ENCODE assay signal across 12 cellular contexts in the genomic region with DNA sequence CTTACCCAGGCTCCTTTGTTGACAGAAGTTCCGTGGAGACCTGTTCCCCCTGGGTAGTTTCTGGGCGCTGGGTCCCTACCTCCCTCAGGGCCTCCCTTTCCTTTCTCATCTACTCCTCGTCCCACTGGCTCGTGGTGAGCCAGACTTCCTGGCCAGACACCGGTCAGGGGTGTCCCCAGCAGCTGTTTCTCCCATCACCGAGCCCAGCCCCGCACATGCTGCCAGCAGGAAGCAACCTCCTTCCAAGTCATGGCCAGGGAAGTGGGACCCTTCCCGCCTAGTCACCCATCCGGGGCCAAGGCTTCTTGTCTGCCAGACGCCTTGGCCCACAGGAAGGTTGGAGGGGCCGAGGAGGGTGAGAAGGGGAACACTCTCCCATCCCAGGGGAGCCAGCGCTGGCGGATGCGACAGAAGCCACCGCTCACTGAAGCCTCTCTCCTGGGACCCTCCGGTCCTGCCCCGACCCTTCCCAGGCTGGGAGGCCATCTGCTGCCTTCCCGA. TPM values are rescaled to one million over a fixed set of nuclear protein-coding genes. Genes with fewer than 3 reads are reported as not detected.
DNase-seq lines count a peak whose midpoint lies in the region; ATAC-seq and TF ChIP-seq lines count a peak whose summit lies in the region.
"Had no signal": no experiment of that assay in that cellular context is flagged by ENCODE, and none has a peak within 500 bp of the region (broad histone marks: within the 10 kb centered on the region; RNA-seq: fewer than 3 reads in every experiment).

No MANE protein-coding gene starts in this region.

- peaks cover 69% of the 10 kb centered on the region for H4K20me1 ChIP-seq in PC-9 (ENCODE audit: insufficient read depth)

- no peaks in the 10 kb centered on the region for H3F3A ChIP-seq in PC-9 (ENCODE audit: insufficient read depth, low read depth)

- no peaks in the 10 kb centered on the region for H3K27me3 ChIP-seq in body of pancreas
- no peaks in the 10 kb centered on the region for H3K27me3 ChIP-seq in PC-9 (ENCODE audit: insufficient read depth, low read depth)

- peaks cover 88% of the 10 kb centered on the region for H3K79me2 ChIP-seq in PC-9 (ENCODE audit: low read depth)

- WGBS in body of pancreas, 2 donors: 41% methylated on average over 18 of the region's 18 CpGs; no CpG with 5 or more reads in 1 of the 2 donors

- ATAC-seq in body of pancreas (no peak), HG02678 (IDR thresholded peaks at IDR 0.05; ENCODE audit: unreplicated experiment) (no peak)

- intact Hi-C loops in body of pancreas (cut with DNase I): no loop called here
- intact Hi-C loops in PC-9 (cut with micrococcal nuclease; ENCODE audit: unreplicated experiment): no loop called here

- no peaks in the 10 kb centered on the region for H3K36me3 ChIP-seq in body of pancreas (replicated peaks in 1 of 2; ENCODE audit: insufficient read depth in 1 of 2, low read depth in 2 of 2)
- H3K36me3 ChIP-seq in PC-9 (ENCODE audit: low read depth): no peaks in the 10 kb centered on the region

- H3K4me1 ChIP-seq in body of pancreas: peaks cover 87% of the 10 kb centered on the region
- H3K4me1 ChIP-seq in PC-9 (replicated peaks; ENCODE audit: insufficient read depth): peaks cover 12% of the 10 kb centered on the region

- POLR2A ChIA-PET in PC-9 (lab: Charles Lee; ENCODE audit: unreplicated experiment): interaction anchor here (0.6 kb wide), 1 partner anchor 46 kb away, joined by 6 read pairs; no protein-coding TSS in a partner anchor

- H3K27ac ChIP-seq in body of pancreas: peak overlapping the region in 3 of 4 donors; percentile 45 to 87 (median 80)
- peak overlapping the region; percentile 17 for H3K27ac ChIP-seq in substantia nigra (ENCODE audit: low read depth, low read length, poor library complexity, severe bottlenecking)
- no peak overlapping the region for H3K27ac ChIP-seq in PC-9

- no peak for TF ChIP-seq CTCF in body of pancreas (IDR thresholded peaks at IDR 0.05)
- TF ChIP-seq CTCF in PC-9 (conservative IDR thresholded peaks at IDR 0.05): no peak

- H3K4me3 ChIP-seq in body of pancreas: no peak overlapping the region
- H3K4me3 ChIP-seq in PC-9: no peak overlapping the region

- H2AFZ ChIP-seq in PC-9: no peak overlapping the region

- H3K4me2 ChIP-seq in PC-9: no peak overlapping the region

- CTCF ChIA-PET in PC-9 (lab: Charles Lee): no interaction called here

- DNase-seq in LHCN-M2 (ENCODE audit: low read depth): peak; percentile 26
- peak in 2 of 4 donors; percentile 21 to 30 for DNase-seq in body of pancreas
- DNase-seq in left kidney (ENCODE audit: low read depth, low spot score): peak; percentile 22
- peak in 1 of 49 donors; percentile 49 for DNase-seq in substantia nigra (lab: John Stamatoyannopoulos, UW)
- DNase-seq in AG08396 (ENCODE audit: low spot score): no peak
- no peak for DNase-seq in PC-9
- DNase-seq in NCI-H128 (lab: John Stamatoyannopoulos, UW; ENCODE audit: unreplicated experiment): no peak
- DNase-seq: activated gamma-delta T cell treated with Interleukin-2 at 50 U/mL for 16 hours, immature natural killer cell, NCI-H1105 treated with DMSO at 0.1 percent for 48 hours, retina had no signal

- no peak for TF ChIP-seq POLR2A in body of pancreas (IDR thresholded peaks at IDR 0.05)

- H3K9me3 ChIP-seq in body of pancreas (no peaks in the 10 kb centered on the region), PC-9 (ENCODE audit: insufficient read depth, low read depth) (no peaks in the 10 kb centered on the region)

- H3K9me2 ChIP-seq in PC-9 (ENCODE audit: insufficient read depth): no peaks in the 10 kb centered on the region

- BruUV-seq in PC-9 (replicated peaks; lab: Mats Ljungman, UMichigan): no TSS peak

RNA-seq across cellular contexts. Expression of a gene that starts 5.7 kb away (rescaled TPM):
- 10.8 and 15.5 TPM in 2 replicates for total RNA-seq in LHCN-M2 (2014; rRNA removed)
- 25.1 TPM for polyA plus RNA-seq in LHCN-M2 (2012)
- 10 to 100 TPM; 18.9 to 40.2 TPM for total RNA-seq in body of pancreas
- total RNA-seq in PC-9 (2021): 77.8 and 90.2 TPM in 2 replicates

RNA-seq across cellular contexts. Expression of a gene that starts 47.1 kb away (rescaled TPM):
- total RNA-seq in LHCN-M2 (2014; rRNA removed) (0.13 and 0.29 TPM in 2 replicates), body of pancreas (not detected), PC-9 (2021) (3.8 and 5.4 TPM in 2 replicates)
- 0.04 TPM for polyA plus RNA-seq in LHCN-M2 (2012)
- polyA plus RNA-seq: immature natural killer cell had no signal

Comparison
In these comparisons a context has a peak if more than half of its experiments do, and no peak if none do; other contexts are left out.
1. DNase-seq: peak in LHCN-M2 (single experiment) and left kidney (single experiment); none in AG08396 (single experiment), PC-9 (0 of 2) and NCI-H128 (single experiment).